1 cellular context compared by ENCODE assay signal in genomic region chr14:96663491-96664067, GRCh38.
TF ChIP-seq lines count a peak whose summit lies in the region.

No MANE protein-coding gene starts in this region.

TF ChIP-seq in HepG2, 621 proteins besides CTCF, POLR2A, EP300 and RAD21 (continued from another document):
- TF ChIP-seq SNAPC4 (CRISPR knock-in tag; IDR thresholded peaks at IDR 0.05) = no peak
- TF ChIP-seq RBM39 (IDR thresholded peaks at IDR 0.05; ENCODE audit: low read depth, low read length, poor library complexity, severe bottlenecking) = no peak
- no peak for TF ChIP-seq HMGXB3 (CRISPR knock-in tag; IDR thresholded peaks at IDR 0.05; ENCODE audit: borderline replicate concordance)
- TF ChIP-seq, protein P1, sequence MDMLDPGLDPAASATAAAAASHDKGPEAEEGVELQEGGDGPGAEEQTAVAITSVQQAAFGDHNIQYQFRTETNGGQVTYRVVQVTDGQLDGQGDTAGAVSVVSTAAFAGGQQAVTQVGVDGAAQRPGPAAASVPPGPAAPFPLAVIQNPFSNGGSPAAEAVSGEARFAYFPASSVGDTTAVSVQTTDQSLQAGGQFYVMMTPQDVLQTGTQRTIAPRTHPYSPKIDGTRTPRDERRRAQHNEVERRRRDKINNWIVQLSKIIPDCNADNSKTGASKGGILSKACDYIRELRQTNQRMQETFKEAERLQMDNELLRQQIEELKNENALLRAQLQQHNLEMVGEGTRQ (IDR thresholded peaks at IDR 0.05; ENCODE audit: low read depth, low read length) = no peak
- TF ChIP-seq, protein P1 (CRISPR knock-in tag; IDR thresholded peaks at IDR 0.05; ENCODE audit: borderline replicate concordance) = peak; percentile 39; the same call in 1 of the 2 replicates
- TF ChIP-seq ZNF143 (CRISPR knock-in tag; IDR thresholded peaks at IDR 0.05) = peak; percentile 51; the same call in 1 of the 2 replicates
